Comparison of ENCODE assay signal across 8 cellular contexts in genomic region chr11:76671236-76671590, GRCh38. TPM values are rescaled to one million over a fixed set of nuclear protein-coding genes. Genes with fewer than 3 reads are reported as not detected.
DNase-seq lines count a peak whose midpoint lies in the region; ATAC-seq and TF ChIP-seq lines count a peak whose summit lies in the region.

No MANE protein-coding gene starts in this region.

- no peaks in the 10 kb centered on the region for H3K36me3 ChIP-seq in duodenal mucosa (ENCODE audit: control insufficient read depth in 1 of 2, insufficient read depth in 2 of 2, low read length in 2 of 2)

- no peaks in the 10 kb centered on the region for H3K9me3 ChIP-seq in AG04450 (ENCODE audit: control insufficient read depth, insufficient read depth, low read length)
- H3K9me3 ChIP-seq in duodenal mucosa (ENCODE audit: control insufficient read depth in 1 of 2, low read length in 2 of 2), result no peaks in the 10 kb centered on the region

- TF ChIP-seq CTCF in AG04450 (IDR thresholded peaks at IDR 0.05; ENCODE audit: low read depth, low read length) (no peak), HFFc6 (IDR thresholded peaks at IDR 0.05) (no peak), nephron (IDR thresholded peaks at IDR 0.05; ENCODE audit: unreplicated experiment in 3 of 3) (no peak)

- H3K27ac ChIP-seq in AG04450 (ENCODE audit: low read depth, low read length) (no peak overlapping the region), duodenal mucosa (ENCODE audit: low read depth, low read length) (peak overlapping the region; percentile 18)

- peaks cover 17 to 23% of the 10 kb centered on the region in 2 donors for H3K4me1 ChIP-seq in duodenal mucosa (ENCODE audit: control insufficient read depth in 1 of 2, insufficient read depth in 2 of 2, low read length in 2 of 2)

- no peaks in the 10 kb centered on the region for H3K36me3 Mint-ChIP-seq in HFFc6 (ENCODE audit: low read depth)
- H3K36me3 Mint-ChIP-seq in nephron (ENCODE audit: low read depth), result no peaks in the 10 kb centered on the region

- no peaks in the 10 kb centered on the region for H3K9me3 Mint-ChIP-seq in HFFc6
- H3K9me3 Mint-ChIP-seq in nephron, result no peaks in the 10 kb centered on the region

- CTCF ChIA-PET in AG04450 (lab: Charles Lee), result interaction anchor here (1.3 to 2.1 kb wide), 2 partner anchors 9 to 72 kb away, joined by 7 to 9 read pairs; no protein-coding TSS in a partner anchor

- H3K27me3 ChIP-seq in AG04450 (ENCODE audit: control insufficient read depth, insufficient read depth, low read length) (no peaks in the 10 kb centered on the region), duodenal mucosa (ENCODE audit: control insufficient read depth in 1 of 2, insufficient read depth in 2 of 2, low read length in 2 of 2) (peaks cover 11 to 14% of the 10 kb centered on the region in 2 donors)

- H3K4me3 ChIP-seq in AG04450 (ENCODE audit: low read depth, low read length) (peak overlapping the region; percentile 63), duodenal mucosa (ENCODE audit: low read depth in 1 of 2, low read length in 2 of 2) (peak overlapping the region; percentile 53 to 60)

- H3K9ac ChIP-seq in duodenal mucosa (ENCODE audit: low read depth in 1 of 2, low read length in 2 of 2), result no peak overlapping the region

- POLR2A ChIA-PET in AG04450 (lab: Yijun Ruan, JAX), result interaction anchor here (1.1 to 2.4 kb wide), 2 partner anchors 17 to 49 kb away, joined by 3 to 11 read pairs; no protein-coding TSS in a partner anchor

- no peak overlapping the region for H3K27ac Mint-ChIP-seq in HFFc6
- H3K27ac Mint-ChIP-seq in nephron, result peak overlapping the region in 2 of 3 experiments; percentile 33 to 64

- H3K4me3 Mint-ChIP-seq in HFFc6, result peak overlapping the region; percentile 49; the same call in 1 of the 2 replicates
- peak overlapping the region; percentile 73 to 83 (median 78) for H3K4me3 Mint-ChIP-seq in nephron

- H3K4me1 Mint-ChIP-seq in HFFc6 (ENCODE audit: low read depth) (peaks cover 14% of the 10 kb centered on the region), nephron (peaks cover 44% of the 10 kb centered on the region)

- DNase-seq in AG04450 (ENCODE audit: low read depth, low spot score) (no peak), HFFc6 (no peak), NCI-H146 treated with DMSO at 0.1 percent for 48 hours (lab: John Stamatoyannopoulos, UW; ENCODE audit: unreplicated experiment) (no peak), superior temporal gyrus (ENCODE audit: extremely low spot score) (no peak), NCI-H1105 (lab: John Stamatoyannopoulos, UW) (no peak)

- ATAC-seq in HG02884 (IDR thresholded peaks at IDR 0.05; ENCODE audit: unreplicated experiment), result no peak

- peaks cover 18% of the 10 kb centered on the region for H3K27me3 Mint-ChIP-seq in HFFc6 (ENCODE audit: insufficient read depth)
- peaks cover 32% of the 10 kb centered on the region for H3K27me3 Mint-ChIP-seq in nephron (ENCODE audit: low read depth)

RNA-seq across cellular contexts. Expression of gene LRRC32, which starts 0.7 kb away (rescaled TPM):
- polyA plus RNA-seq in AG04450 (2011; rRNA removed), result 10.9 and 14.2 TPM in 2 replicates
- 12.8 and 15.4 TPM in 2 replicates for polyA minus RNA-seq in AG04450 (2011; rRNA and poly(A)+ RNA removed)
- total RNA-seq in HFFc6 (2021; fragmentation: NEBNext Ultra II Directional; extraction: Animal tissue kit (Norgen Biotek cat#: 25700)), result 1 to 10 TPM in 3 of 6 experiments, under 1 TPM in 3; 0.57 to 1.3 (median 1.0) TPM
